ENCODE assay signal across 4 cellular contexts in the genomic region with DNA sequence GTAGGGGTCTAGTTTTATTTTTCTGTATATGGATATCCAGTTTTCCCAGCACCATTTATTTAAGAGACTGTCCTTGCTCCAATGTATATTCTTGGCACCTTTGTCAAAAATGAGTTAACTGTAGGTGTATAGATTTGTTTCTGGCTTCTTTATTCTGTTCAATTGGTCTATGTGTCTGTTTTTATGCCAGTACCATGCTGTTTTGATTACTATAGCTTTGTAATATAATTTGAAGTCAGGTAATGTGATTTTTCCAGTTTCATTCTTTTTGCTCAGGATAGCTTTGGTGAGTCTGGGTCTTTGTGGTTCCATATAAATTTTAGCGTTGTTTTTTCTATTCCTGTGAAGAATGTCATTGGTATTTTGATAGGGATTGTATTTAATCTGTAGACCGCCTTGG. TPM values are rescaled to one million over a fixed set of nuclear protein-coding genes. Genes with fewer than 3 reads are reported as not detected.
"Had no signal": no experiment of that assay in that cellular context is flagged by ENCODE, and none has a peak within 500 bp of the region (broad histone marks: within the 10 kb centered on the region; RNA-seq: fewer than 3 reads in every experiment).

No MANE protein-coding gene starts in this region.

RNA-seq across cellular contexts. Expression of a gene that starts 28.7 kb away (rescaled TPM):
- total RNA-seq: HepG2, HT-29, HT1080, IMR-90 had no signal
- polyA plus RNA-seq: HepG2, IMR-90 had no signal
